In genomic region chr15:90004252-90004651, GRCh38 we compare ENCODE assay signal across 8 cellular contexts. TPM values are rescaled to one million over a fixed set of nuclear protein-coding genes. Genes with fewer than 3 reads are reported as not detected.
DNase-seq lines count a peak whose midpoint lies in the region; ATAC-seq and TF ChIP-seq lines count a peak whose summit lies in the region.

No MANE protein-coding gene starts in this region.

- H3K4me3 ChIP-seq in BLaER1 treated with 17β-estradiol and CSF1 and Interleukin-3, amounts not matched to agents 10 nM and 100 nM, result peak overlapping the region in 6 of 10 experiments; percentile 69 to 90 (median 80); a peak in 12 of 20 replicates
- H3K4me3 ChIP-seq in PC-9, result peak overlapping the region; percentile 36; the same call in 1 of the 2 replicates

- no peaks in the 10 kb centered on the region for H3K9me3 Mint-ChIP-seq in neural crest cell

- peak overlapping the region; percentile 79 to 97 (median 94) for H3K4me2 ChIP-seq in BLaER1 treated with 17β-estradiol and CSF1 and Interleukin-3, amounts not matched to agents 10 nM and 100 nM
- peak overlapping the region; percentile 65 for H3K4me2 ChIP-seq in PC-9

- peak overlapping the region; percentile 93 for H3K4me3 Mint-ChIP-seq in neural crest cell

- TF ChIP-seq CTCF in PC-9 (conservative IDR thresholded peaks at IDR 0.05), result no peak
- TF ChIP-seq CTCF in neural crest cell (conservative IDR thresholded peaks at IDR 0.05), result no peak

- no peaks in the 10 kb centered on the region for H3K27me3 ChIP-seq in BLaER1 treated with 17β-estradiol and CSF1 and Interleukin-3, amounts not matched to agents 10 nM and 100 nM
- no peaks in the 10 kb centered on the region for H3K27me3 ChIP-seq in PC-9 (ENCODE audit: insufficient read depth, low read depth)

- H3K9me2 ChIP-seq in PC-9 (ENCODE audit: insufficient read depth), result no peaks in the 10 kb centered on the region

- no peak overlapping the region for H2AFZ ChIP-seq in PC-9

- no TSS peak for BruUV-seq in PC-9 (replicated peaks; lab: Mats Ljungman, UMichigan)

- peak; percentile 12 for ATAC-seq in esophagus mucosa

- H3K27ac ChIP-seq in BLaER1 treated with 17β-estradiol and CSF1 and Interleukin-3, amounts not matched to agents 10 nM and 100 nM, result peak overlapping the region; percentile 36 to 99 (median 97)
- H3K27ac ChIP-seq in PC-9, result peak overlapping the region; percentile 94

- H3K27me3 Mint-ChIP-seq in neural crest cell (ENCODE audit: low read depth), result no peaks in the 10 kb centered on the region

- POLR2A ChIA-PET in PC-9 (lab: Charles Lee; ENCODE audit: unreplicated experiment), result no interaction called here

- intact Hi-C loops in PC-9 (cut with micrococcal nuclease; ENCODE audit: unreplicated experiment), result loop anchor here (5.0 kb wide), 1 partner anchor 68 kb away; no protein-coding TSS in a partner anchor

- H3K4me1 Mint-ChIP-seq in neural crest cell, result peaks cover 67% of the 10 kb centered on the region

- H3K36me3 Mint-ChIP-seq in neural crest cell (ENCODE audit: low read depth), result peaks cover 1% of the 10 kb centered on the region

- in situ Hi-C loops in G401 (cut with HindIII; ENCODE audit: low sequenced_read_pairs), result no loop called here

- H3K9me3 ChIP-seq in BLaER1 treated with 17β-estradiol and CSF1 and Interleukin-3, amounts not matched to agents 10 nM and 100 nM (replicated peaks in 1 of 11), result peaks cover 0 to 7% (median 0%) of the 10 kb centered on the region in 11 experiments; a peak in 5 of 22 replicates
- H3K9me3 ChIP-seq in PC-9 (ENCODE audit: insufficient read depth, low read depth), result no peaks in the 10 kb centered on the region

- H3K27ac Mint-ChIP-seq in neural crest cell (ENCODE audit: unreplicated experiment), result no peak overlapping the region

- H3K4me1 ChIP-seq in BLaER1 treated with 17β-estradiol and CSF1 and Interleukin-3, amounts not matched to agents 10 nM and 100 nM, result peaks cover 69 to 82% (median 76%) of the 10 kb centered on the region in 10 experiments
- H3K4me1 ChIP-seq in PC-9 (replicated peaks; ENCODE audit: insufficient read depth), result peaks cover 61% of the 10 kb centered on the region

- CTCF ChIA-PET in PC-9 (lab: Charles Lee), result no interaction called here

- peaks cover 21 to 58% (median 42%) of the 10 kb centered on the region in 11 experiments; a peak in 17 of 22 replicates for H4K20me1 ChIP-seq in BLaER1 treated with 17β-estradiol and CSF1 and Interleukin-3, amounts not matched to agents 10 nM and 100 nM
- 0 out of 2 replicates have a peak, but pooled peaks cover 3% of the 10 kb centered on the region for H4K20me1 ChIP-seq in PC-9 (ENCODE audit: insufficient read depth)

- DNase-seq in PC-9, result no peak
- no peak for DNase-seq in neural crest cell (ENCODE audit: low read depth, low spot score)
- DNase-seq in inferior parietal cortex (ENCODE audit: extremely low spot score), result no peak
- DNase-seq in NK-92 (lab: John Stamatoyannopoulos, UW; ENCODE audit: unreplicated experiment), result no peak
- DNase-seq in amygdala (lab: John Stamatoyannopoulos, UW), result no peak
- no peak for DNase-seq in G401 (ENCODE audit: low spot score)

- peaks cover 69% of the 10 kb centered on the region for H3K79me2 ChIP-seq in PC-9 (ENCODE audit: low read depth)

- peak overlapping the region; percentile 5 to 99 (median 95); a peak in 19 of 22 replicates for H3K9ac ChIP-seq in BLaER1 treated with 17β-estradiol and CSF1 and Interleukin-3, amounts not matched to agents 10 nM and 100 nM

- H3F3A ChIP-seq in PC-9 (ENCODE audit: insufficient read depth, low read depth), result peaks cover 38% of the 10 kb centered on the region

- peaks cover 0 to 56% (median 33%) of the 10 kb centered on the region in 11 experiments; a peak in 15 of 22 replicates for H3K36me3 ChIP-seq in BLaER1 treated with 17β-estradiol and CSF1 and Interleukin-3, amounts not matched to agents 10 nM and 100 nM
- H3K36me3 ChIP-seq in PC-9 (ENCODE audit: low read depth), result no peaks in the 10 kb centered on the region; the same call in 1 of the 2 replicates

RNA-seq across cellular contexts. Expression of gene ZNF710, which starts 3.1 kb away (rescaled TPM):
- total RNA-seq in PC-9 (2021), result 23.4 and 25.2 TPM in 2 replicates
- 27.9 TPM for total RNA-seq in esophagus mucosa
- 60.3 and 64.4 TPM in 2 replicates for total RNA-seq in neural crest cell
- 7.6 and 9.0 TPM in 2 replicates for total RNA-seq in G401 (2014; rRNA removed; shearing (Covaris generic))
